Comparison of ENCODE assay signal across 8 cellular contexts in the genomic region with DNA sequence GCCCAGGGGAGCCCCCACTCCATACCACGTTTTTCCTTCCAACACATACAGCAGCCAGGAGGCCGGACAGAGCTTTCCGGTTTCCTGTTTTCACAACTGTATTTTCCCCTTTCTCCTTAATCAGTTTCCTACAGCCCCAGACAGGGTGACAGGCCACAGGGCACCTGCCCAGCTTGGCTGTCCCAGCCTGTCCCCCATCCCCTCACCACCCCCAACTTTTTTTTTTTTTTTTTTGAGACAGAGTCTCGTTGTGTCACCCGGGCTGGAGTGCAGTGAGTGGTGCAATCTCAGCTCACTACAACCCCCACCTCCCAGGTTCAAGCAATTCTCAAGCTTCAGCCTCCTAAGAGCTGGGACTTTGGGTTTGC. TPM values are rescaled to one million over a fixed set of nuclear protein-coding genes. Genes with fewer than 3 reads are reported as not detected.
A peak's percentile ranks its signal among the peaks of the same experiment; 100 is the strongest.
DNase-seq lines count a peak whose midpoint lies in the region; ATAC-seq and TF ChIP-seq lines count a peak whose summit lies in the region.

No MANE protein-coding gene starts in this region.

- H3K4me2 ChIP-seq in H9 (ENCODE audit: insufficient read depth, insufficient read length, low read length), result no peak overlapping the region

- no peaks in the 10 kb centered on the region; a peak in 1 of 7 replicates for H3K36me3 Mint-ChIP-seq in H9 (ENCODE audit: insufficient read depth in 1 of 3, low read depth in 3 of 3)
- no peaks in the 10 kb centered on the region for H3K36me3 Mint-ChIP-seq in stimulated activated naive CD8-positive, alpha-beta T cell treated with anti-CD3 and anti-CD28 coated beads, Interleukin-15, Interleukin-2, amounts not matched to agents 100 ng/mL and 50 ng/mL, for 24 hours (ENCODE audit: low read depth)

- no peak overlapping the region for H3K23ac ChIP-seq in H9 (ENCODE audit: insufficient read length, low read depth, low read length)

- H3K27ac ChIP-seq in H9 (ENCODE audit: insufficient read length, low read depth, low read length) (no peak overlapping the region), SK-N-MC (no peak overlapping the region)

- no peaks in the 10 kb centered on the region for H3K79me2 ChIP-seq in H9 (ENCODE audit: insufficient read depth, low read length)

- no peak overlapping the region for H3K4ac ChIP-seq in H9 (ENCODE audit: low read depth, low read length)

- peaks cover 4% of the 10 kb centered on the region; the same call in 1 of the 2 replicates for H3K4me1 ChIP-seq in H9 (ENCODE audit: insufficient read depth, low read length)

- no peak overlapping the region for H4K8ac ChIP-seq in H9 (replicated peaks; ENCODE audit: insufficient read length, low read depth, low read length)

- no peaks in the 10 kb centered on the region for H4K20me1 ChIP-seq in H9 (ENCODE audit: control insufficient read depth, insufficient read depth, insufficient read length)

- no peak for ATAC-seq in GM18873 (IDR thresholded peaks at IDR 0.05; ENCODE audit: low FRiP score, unreplicated experiment)
- no peak for ATAC-seq in GM19324 (IDR thresholded peaks at IDR 0.05; ENCODE audit: low FRiP score, unreplicated experiment)

- peak overlapping the region; percentile 40 for H3K18ac ChIP-seq in H9 (ENCODE audit: insufficient read length, low read depth, low read length)

- H3K27me3 Mint-ChIP-seq in H9 (ENCODE audit: low read depth), result peaks cover 5% of the 10 kb centered on the region
- H3K27me3 Mint-ChIP-seq in stimulated activated naive CD8-positive, alpha-beta T cell treated with anti-CD3 and anti-CD28 coated beads, Interleukin-15, Interleukin-2, amounts not matched to agents 100 ng/mL and 50 ng/mL, for 24 hours, result no peaks in the 10 kb centered on the region

- H3K56ac ChIP-seq in H9 (ENCODE audit: insufficient read length, low read depth, low read length), result no peak overlapping the region

- H3K4me3 ChIP-seq in SK-N-MC, result peak overlapping the region; percentile 62

- no peak overlapping the region for H3T11ph ChIP-seq in H9 (ENCODE audit: low read length)

- H2BK5ac ChIP-seq in H9 (ENCODE audit: insufficient read length, low read length), result no peak overlapping the region

- H3K4me1 Mint-ChIP-seq in H9, result peaks cover 25 to 38% of the 10 kb centered on the region in 2 experiments
- peaks cover 16% of the 10 kb centered on the region for H3K4me1 Mint-ChIP-seq in stimulated activated naive CD8-positive, alpha-beta T cell treated with anti-CD3 and anti-CD28 coated beads, Interleukin-15, Interleukin-2, amounts not matched to agents 100 ng/mL and 50 ng/mL, for 24 hours (ENCODE audit: low read depth)

- no peaks in the 10 kb centered on the region for H3K23me2 ChIP-seq in H9 (ENCODE audit: insufficient read length, low read depth, low read length, poor library complexity, severe bottlenecking)

- no peak overlapping the region for H4K91ac ChIP-seq in H9 (ENCODE audit: insufficient read length, low read depth, low read length)

- no peaks in the 10 kb centered on the region; a peak in 1 of 5 replicates for H3K9me3 Mint-ChIP-seq in H9
- no peaks in the 10 kb centered on the region for H3K9me3 Mint-ChIP-seq in stimulated activated naive CD8-positive, alpha-beta T cell treated with anti-CD3 and anti-CD28 coated beads, Interleukin-15, Interleukin-2, amounts not matched to agents 100 ng/mL and 50 ng/mL, for 24 hours

- no peak for TF ChIP-seq CTCF in H9 (conservative IDR thresholded peaks at IDR 0.05)

- no peaks in the 10 kb centered on the region for H3K79me1 ChIP-seq in H9 (ENCODE audit: insufficient read depth, low read depth, low read length, poor library complexity, severe bottlenecking)

- DNase-seq in H9, result no peak
- DNase-seq in SK-N-MC (ENCODE audit: low read depth, low spot score), result no peak
- peak; percentile 77 for DNase-seq in glomerular endothelial cell (ENCODE audit: extremely low read depth, low read depth, low spot score)
- DNase-seq in foreskin melanocyte, result no peak
- DNase-seq in activated T-cell treated with anti-CD3 and anti-CD28 coated beads, Interleukin-2, amount 50 U/mL, for 1 hour, result no peak

- H4K5ac ChIP-seq in H9 (ENCODE audit: insufficient read length, low read depth, low read length), result no peak overlapping the region

- H3K9ac ChIP-seq in H9 (ENCODE audit: extremely low read depth, insufficient read length, low read length), result no peak overlapping the region
- H3K9ac ChIP-seq in SK-N-MC (ENCODE audit: insufficient read length), result peak overlapping the region; percentile 60

- no CpG with 5 or more reads among the region's 5 CpGs for WGBS in H9 (ENCODE audit: extremely low coverage, insufficient read length, low lambda C conversion rate)

- no peak overlapping the region for H2AK5ac ChIP-seq in H9 (ENCODE audit: insufficient read length, low read length)

- H3K36me3 ChIP-seq in SK-N-MC (ENCODE audit: insufficient read depth, low read length), result no peaks in the 10 kb centered on the region

- H2AFZ ChIP-seq in H9 (ENCODE audit: low read length), result no peak overlapping the region

- no peak overlapping the region for H3K4me3 Mint-ChIP-seq in H9
- H3K4me3 Mint-ChIP-seq in stimulated activated naive CD8-positive, alpha-beta T cell treated with anti-CD3 and anti-CD28 coated beads, Interleukin-15, Interleukin-2, amounts not matched to agents 100 ng/mL and 50 ng/mL, for 24 hours, result peak overlapping the region; percentile 17

- H3K9me3 ChIP-seq in H9 (ENCODE audit: control insufficient read depth, low read depth, low read length), result no peaks in the 10 kb centered on the region
- H3K9me3 ChIP-seq in SK-N-MC (ENCODE audit: low read depth, low read length), result no peaks in the 10 kb centered on the region

- H3K27me3 ChIP-seq in H9 (ENCODE audit: insufficient read depth, low read length), result no peaks in the 10 kb centered on the region

- H2BK12ac ChIP-seq in H9 (ENCODE audit: insufficient read length, low read depth, low read length), result no peak overlapping the region

- H2BK20ac ChIP-seq in H9 (ENCODE audit: low read depth, low read length, poor library complexity, severe bottlenecking), result no peak overlapping the region

- peak overlapping the region; percentile 28 to 92 (median 81); a peak in 3 of 7 replicates for H3K27ac Mint-ChIP-seq in H9
- H3K27ac Mint-ChIP-seq in stimulated activated naive CD8-positive, alpha-beta T cell treated with anti-CD3 and anti-CD28 coated beads, Interleukin-15, Interleukin-2, amounts not matched to agents 100 ng/mL and 50 ng/mL, for 24 hours, result no peak overlapping the region

- 0 out of 2 replicates have a peak overlapping the region, but pooled peaks have one; percentile 32 for H3K14ac ChIP-seq in H9 (ENCODE audit: insufficient read depth, low read length)

- no peak overlapping the region for H2BK120ac ChIP-seq in H9 (ENCODE audit: low read depth, low read length, poor library complexity, severe bottlenecking)

- H2BK15ac ChIP-seq in H9 (ENCODE audit: low read depth, low read length), result no peak overlapping the region; the same call in 1 of the 2 replicates

RNA-seq across cellular contexts. Expression of gene HSPB1, which starts 10.3 kb away (rescaled TPM):
- total RNA-seq in H9 (2021), result 175 and 186 TPM in 2 replicates
- 688 and 1,027 TPM in 2 replicates for total RNA-seq in glomerular endothelial cell
